ENCODE assay signal across 9 cellular contexts in the genomic region with DNA sequence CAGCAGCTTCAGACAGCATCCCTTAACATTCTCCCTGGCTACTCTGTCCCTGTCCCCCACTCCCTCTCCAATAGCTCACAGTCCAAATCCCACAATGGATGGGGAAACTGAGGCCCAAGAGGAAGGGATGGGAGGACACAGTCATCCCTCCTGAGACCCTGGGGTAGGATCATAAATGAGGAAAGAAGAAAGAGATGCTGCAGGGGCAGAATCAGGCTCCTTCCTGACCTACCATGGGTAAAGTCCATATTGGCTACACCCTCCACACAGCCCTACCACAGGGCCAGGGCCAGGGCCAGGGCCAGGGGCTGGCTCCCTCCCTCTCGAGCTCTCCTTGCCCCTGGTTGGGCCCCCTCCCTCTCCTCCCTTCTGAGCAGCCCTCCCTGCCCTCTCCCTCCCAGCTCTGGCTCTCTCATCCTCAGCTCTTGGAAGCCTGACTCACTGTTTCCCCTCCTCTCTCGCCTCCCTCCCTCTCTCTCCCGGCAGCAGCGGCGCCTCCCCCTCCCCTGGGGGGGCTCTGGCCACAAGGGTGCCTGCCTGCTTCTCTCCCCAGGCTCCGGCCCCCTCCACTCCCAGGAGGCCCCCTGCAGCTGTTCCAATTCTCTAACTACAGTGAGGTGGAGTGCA. TPM values are rescaled to one million over a fixed set of nuclear protein-coding genes. Genes with fewer than 3 reads are reported as not detected.
DNase-seq lines count a peak whose midpoint lies in the region; ATAC-seq, FAIRE-seq and TF ChIP-seq lines count a peak whose summit lies in the region.
"Had no signal": no experiment of that assay in that cellular context is flagged by ENCODE, and none has a peak within 500 bp of the region (broad histone marks: within the 10 kb centered on the region; RNA-seq: fewer than 3 reads in every experiment).

No MANE protein-coding gene starts in this region.

- H2BK15ac ChIP-seq in H1 (ENCODE audit: low read length): 0 out of 2 replicates have a peak overlapping the region, but pooled peaks have one; percentile 2

- H2BK5ac ChIP-seq in H1 (ENCODE audit: low read depth, low read length): peak overlapping the region; percentile 35; the same call in 1 of the 2 replicates

- peaks cover 4% of the 10 kb centered on the region for H3K36me3 Mint-ChIP-seq in T-helper 1 cell treated with Interleukin-12 subunit alpha and Interleukin-12 subunit beta and Interleukin-4 antibody, amounts not matched to agents 30 μg/mL and 1 μg/mL, for 36 hours (ENCODE audit: low read depth)
- peaks cover 0 to 4% (median 0%) of the 10 kb centered on the region in 5 donors for H3K36me3 Mint-ChIP-seq in naive thymus-derived CD4-positive, alpha-beta T cell

- H3K18ac ChIP-seq in H1 (ENCODE audit: extremely low read depth, low read length): no peak overlapping the region

- no peak overlapping the region for H3K56ac ChIP-seq in H1 (replicated peaks; ENCODE audit: insufficient read length, low read depth, low read length)

- FAIRE-seq in H1 (lab: Jason Lieb, UNC): no peak
- FAIRE-seq: G401.6 had no signal

- no peaks in the 10 kb centered on the region; a peak in 1 of 7 replicates for H3K27me3 ChIP-seq in H1 (replicated peaks in 1 of 4; ENCODE audit: control insufficient read depth in 3 of 4, extremely low read depth in 1 of 4, insufficient read depth in 3 of 4, low read length in 3 of 4)
- H3K27me3 ChIP-seq in naive thymus-derived CD4-positive, alpha-beta T cell (ENCODE audit: control insufficient read depth in 2 of 2, insufficient read depth in 2 of 2, low read length in 2 of 2): no peaks in the 10 kb centered on the region
- H3K27me3 ChIP-seq in thymus (ENCODE audit: control insufficient read depth, insufficient read depth): no peaks in the 10 kb centered on the region

- peak overlapping the region; percentile 16 for H3K27ac Mint-ChIP-seq in T-helper 1 cell treated with Interleukin-12 subunit alpha and Interleukin-12 subunit beta and Interleukin-4 antibody, amounts not matched to agents 30 μg/mL and 1 μg/mL, for 36 hours
- H3K27ac Mint-ChIP-seq in naive thymus-derived CD4-positive, alpha-beta T cell: peak overlapping the region in 3 of 9 donors; percentile 45 to 82 (median 67)

- intact Hi-C loops in naive thymus-derived CD4-positive, alpha-beta T cell (cut with micrococcal nuclease): no loop called here

- peaks cover 30% of the 10 kb centered on the region for H3K4me1 Mint-ChIP-seq in T-helper 1 cell treated with Interleukin-12 subunit alpha and Interleukin-12 subunit beta and Interleukin-4 antibody, amounts not matched to agents 30 μg/mL and 1 μg/mL, for 36 hours (ENCODE audit: low read depth)
- H3K4me1 Mint-ChIP-seq in naive thymus-derived CD4-positive, alpha-beta T cell: peaks cover 30 to 45% (median 33%) of the 10 kb centered on the region in 7 donors

- H3K14ac ChIP-seq in H1 (ENCODE audit: insufficient read length): no peak overlapping the region

- TF ChIP-seq POLR2A in H1 (IDR thresholded peaks at IDR 0.05; ENCODE audit: control extremely low read depth in 1 of 2, low read depth in 2 of 2, low read length in 2 of 2): no peak

- H3K4me1 ChIP-seq in H1 (replicated peaks in 1 of 4; ENCODE audit: control insufficient read depth in 3 of 4, insufficient read depth in 4 of 4, low read length in 3 of 4) (peaks cover 23 to 58% (median 45%) of the 10 kb centered on the region in 4 experiments), thymus (ENCODE audit: control insufficient read depth, insufficient read depth, low read length) (peaks cover 60% of the 10 kb centered on the region)
- H3K4me1 ChIP-seq in naive thymus-derived CD4-positive, alpha-beta T cell (ENCODE audit: control insufficient read depth in 2 of 2, insufficient read depth in 2 of 2, low read length in 2 of 2): peaks cover 14 to 54% of the 10 kb centered on the region in 2 donors

- H3K27ac ChIP-seq in H1 (ENCODE audit: low read depth, low read length) (no peak overlapping the region), thymus (ENCODE audit: low read depth) (peak overlapping the region; percentile 33)
- no peak overlapping the region for H3K27ac ChIP-seq in naive thymus-derived CD4-positive, alpha-beta T cell (ENCODE audit: low read depth, low read length)

- H3K79me2 ChIP-seq in H1 (ENCODE audit: control insufficient read depth in 1 of 2, insufficient read depth in 2 of 2, low read length in 2 of 2): peaks cover 5 to 83% of the 10 kb centered on the region in 2 experiments; a peak in 3 of 4 replicates

- POLR2A ChIA-PET in H1 (lab: Charles Lee; ENCODE audit: partially characterized antibody): interaction anchor here (1.1 to 13.5 kb wide), 7 partner anchors 7 to 204 kb away, joined by 3 to 355 read pairs (median 7); no protein-coding TSS in a partner anchor
- POLR2A ChIA-PET in naive thymus-derived CD4-positive, alpha-beta T cell (lab: Charles Lee): no interaction called here

- peak overlapping the region; percentile 50 for H3K4me3 Mint-ChIP-seq in T-helper 1 cell treated with Interleukin-12 subunit alpha and Interleukin-12 subunit beta and Interleukin-4 antibody, amounts not matched to agents 30 μg/mL and 1 μg/mL, for 36 hours
- peak overlapping the region in 7 of 10 donors; percentile 8 to 72 (median 51) for H3K4me3 Mint-ChIP-seq in naive thymus-derived CD4-positive, alpha-beta T cell

- H4K91ac ChIP-seq in H1 (replicated peaks; ENCODE audit: insufficient read length, low read length): no peak overlapping the region

- H4K20me1 ChIP-seq in H1 (replicated peaks in 1 of 2; ENCODE audit: control insufficient read depth in 1 of 2, insufficient read depth in 2 of 2, low read length in 2 of 2): peaks cover 22 to 63% of the 10 kb centered on the region in 2 experiments

- no peak for TF ChIP-seq CTCF in WI38 (IDR thresholded peaks at IDR 0.05; ENCODE audit: low read depth, low read length)
- no peak for TF ChIP-seq CTCF in H1 (IDR thresholded peaks at IDR 0.05; ENCODE audit: control extremely low read depth in 1 of 3, insufficient read depth in 1 of 3, low read depth in 1 of 3, low read length in 3 of 3)

- H3K36me3 ChIP-seq in H1 (ENCODE audit: control insufficient read depth in 2 of 4, insufficient read depth in 4 of 4, low read length in 3 of 4) (no peaks in the 10 kb centered on the region), thymus (ENCODE audit: control insufficient read depth, insufficient read depth) (peaks cover 6% of the 10 kb centered on the region)
- H3K36me3 ChIP-seq in naive thymus-derived CD4-positive, alpha-beta T cell (ENCODE audit: control insufficient read depth in 2 of 3, insufficient read depth in 3 of 3, low read length in 3 of 3): peaks cover 0 to 14% (median 0%) of the 10 kb centered on the region in 3 experiments

- no peak for DNase-seq in T-helper 1 cell
- no peak for DNase-seq in H1 (ENCODE audit: low read depth in 1 of 2, low spot score in 2 of 2)
- DNase-seq in naive thymus-derived CD4-positive, alpha-beta T cell: peak in 2 of 9 donors; percentile 37 to 69
- no peak for DNase-seq in OCI-M2 (lab: John Stamatoyannopoulos, UW; ENCODE audit: unreplicated experiment)

- H4K8ac ChIP-seq in H1 (ENCODE audit: extremely low read depth, insufficient read depth, low read length): no peak overlapping the region; the same call in 1 of the 2 replicates

- H3K9ac ChIP-seq in H1 (replicated peaks in 1 of 4; ENCODE audit: extremely low read depth in 1 of 4, low read depth in 3 of 4, low read length in 3 of 4): no peak overlapping the region

- H3K9me3 Mint-ChIP-seq in T-helper 1 cell treated with Interleukin-12 subunit alpha and Interleukin-12 subunit beta and Interleukin-4 antibody, amounts not matched to agents 30 μg/mL and 1 μg/mL, for 36 hours: no peaks in the 10 kb centered on the region
- H3K9me3 Mint-ChIP-seq in naive thymus-derived CD4-positive, alpha-beta T cell: no peaks in the 10 kb centered on the region

- peaks cover 12% of the 10 kb centered on the region; the same call in 1 of the 2 replicates for H3K23me2 ChIP-seq in H1 (ENCODE audit: low read depth, low read length)

- CTCF ChIA-PET in H1 (lab: Charles Lee; ENCODE audit: partially characterized antibody): interaction anchor here (0.7 to 37.8 kb wide), 15 partner anchors 10 to 299 kb away, joined by 3 to 1807 read pairs (median 3); partner anchors contain the start of genes IFI6 and MAP3K6
- CTCF ChIA-PET in naive thymus-derived CD4-positive, alpha-beta T cell (lab: Charles Lee): interaction anchor here (1.0 to 4.1 kb wide), 3 partner anchors 8 to 64 kb away, joined by 3 to 19 read pairs (median 5); no protein-coding TSS in a partner anchor

- H4K5ac ChIP-seq in H1 (ENCODE audit: insufficient read length, low read depth, low read length): no peak overlapping the region

- H2BK120ac ChIP-seq in H1 (replicated peaks; ENCODE audit: low read depth, low read length): no peak overlapping the region

- no peaks in the 10 kb centered on the region for H3K9me3 ChIP-seq in H1 (ENCODE audit: insufficient read depth in 2 of 2, low read depth in 1 of 2, low read length in 1 of 2)
- H3K9me3 ChIP-seq in naive thymus-derived CD4-positive, alpha-beta T cell (ENCODE audit: control insufficient read depth in 2 of 3, low read length in 3 of 3): no peaks in the 10 kb centered on the region
- no peaks in the 10 kb centered on the region for H3K9me3 ChIP-seq in thymus (ENCODE audit: control insufficient read depth)

- H2AFZ ChIP-seq in H1 (ENCODE audit: low read length): no peak overlapping the region

- H3K27me3 Mint-ChIP-seq in T-helper 1 cell treated with Interleukin-12 subunit alpha and Interleukin-12 subunit beta and Interleukin-4 antibody, amounts not matched to agents 30 μg/mL and 1 μg/mL, for 36 hours (ENCODE audit: low read depth): no peaks in the 10 kb centered on the region
- H3K27me3 Mint-ChIP-seq in naive thymus-derived CD4-positive, alpha-beta T cell: no peaks in the 10 kb centered on the region

- H3K4me2 ChIP-seq in H1 (ENCODE audit: insufficient read depth in 1 of 2, low read depth in 2 of 2, low read length in 2 of 2): peak overlapping the region; percentile 13 to 16; a peak in 2 of 4 replicates

- no peak overlapping the region for H3K4ac ChIP-seq in H1 (replicated peaks; ENCODE audit: insufficient read length, low read depth, low read length)

- no peak for ATAC-seq in naive thymus-derived CD4-positive, alpha-beta T cell
- no peak for ATAC-seq in HG03108 (IDR thresholded peaks at IDR 0.05; ENCODE audit: unreplicated experiment)

- no peak for TF ChIP-seq EP300 in H1 (IDR thresholded peaks at IDR 0.05; ENCODE audit: borderline replicate concordance in 1 of 2, low read depth in 2 of 2, low read length in 2 of 2)

- peaks cover 35% of the 10 kb centered on the region for H3K79me1 ChIP-seq in H1 (ENCODE audit: low read depth, low read length)

- TF ChIP-seq RAD21 in H1 (IDR thresholded peaks at IDR 0.05 in 1 of 2, conservative IDR thresholded peaks at IDR 0.05 in 1 of 2; ENCODE audit: low read depth in 2 of 2, low read length in 2 of 2): no peak

- 36% methylated on average over 2 of the region's 6 CpGs; no CpG with 5 or more reads in 1 of the 2 experiments for WGBS in H1 (ENCODE audit: extremely low coverage in 1 of 2, insufficient coverage in 1 of 2, insufficient read length in 1 of 2, insufficient replicate concordance in 2 of 2, low coverage in 1 of 2, low lambda C conversion rate in 2 of 2, missing lambda C conversion rate in 1 of 2), 2 experiments
- WGBS in thymus: 7% methylated on average over 6 of the region's 6 CpGs

- H2AK5ac ChIP-seq in H1 (ENCODE audit: low read depth, low read length): peak overlapping the region; percentile 86; the same call in 1 of the 2 replicates

- H2BK20ac ChIP-seq in H1 (ENCODE audit: low read length): no peak overlapping the region

- H3K4me3 ChIP-seq in WI38 (ENCODE audit: low read depth, low read length) (peak overlapping the region; percentile 22; the same call in 1 of the 2 replicates), H1 (ENCODE audit: extremely low read depth in 1 of 4, insufficient read depth in 2 of 4, low read depth in 3 of 4, low read length in 4 of 4) (peak overlapping the region in 1 of 4 experiments; percentile 19; a peak in 1 of 8 replicates), thymus (ENCODE audit: low read length) (peak overlapping the region; percentile 2)
- no peak overlapping the region for H3K4me3 ChIP-seq in naive thymus-derived CD4-positive, alpha-beta T cell (ENCODE audit: low read length)

- H2BK12ac ChIP-seq in H1 (ENCODE audit: low read depth, low read length): no peak overlapping the region

- no peak overlapping the region for H3K23ac ChIP-seq in H1 (ENCODE audit: insufficient read length)

RNA-seq across cellular contexts. Expression of gene AHDC1, which starts 4.9 kb away (rescaled TPM):
- 35.1 and 39.4 TPM in 2 replicates for total RNA-seq in H1 (2021; fragmentation: NEBNext Ultra II Directional; extraction: Animal tissue kit (Norgen Biotek cat#: 25700))
- polyA plus RNA-seq in H1 (2011; rRNA removed): 4.4 and 8.6 TPM in 2 replicates
- 3.3 TPM for polyA plus RNA-seq in H1 (2011; cell fraction: cytosol; rRNA removed)
- polyA plus RNA-seq in H1 (2011; cell fraction: nucleus; rRNA removed): 17.1 TPM
- 18.4 to 23.0 TPM (median 21.1 TPM) in 4 replicates for polyA plus RNA-seq in H1 (2012, experiment 1 of 2)
- polyA plus RNA-seq in H1 (2012, experiment 2 of 2): 17.0 TPM
- 11.2 TPM for polyA plus RNA-seq in H1 (2013, experiment 1 of 2)
- polyA plus RNA-seq in H1 (2013, experiment 2 of 2): 11.1 TPM
- polyA minus RNA-seq in H1 (2011; rRNA and poly(A)+ RNA removed): 4.4 and 6.1 TPM in 2 replicates
- polyA minus RNA-seq in H1 (2011; cell fraction: cytosol; rRNA and poly(A)+ RNA removed): 11.9 TPM
- 10.5 TPM for polyA minus RNA-seq in H1 (2011; cell fraction: nucleus; rRNA and poly(A)+ RNA removed)
- 10 to 100 TPM; 18.4 to 38.8 (median 21.3) TPM for total RNA-seq in naive thymus-derived CD4-positive, alpha-beta T cell
- polyA plus RNA-seq in naive thymus-derived CD4-positive, alpha-beta T cell: 1 to 10 TPM in 1 of 2 donors, under 1 TPM in 1; 0.90 to 2.0 TPM
- polyA plus RNA-seq in thymus: 22.6 TPM

RNA-seq across cellular contexts. Expression of gene FGR, which starts 36.0 kb away (rescaled TPM):
- total RNA-seq in H1 (2021; fragmentation: NEBNext Ultra II Directional; extraction: Animal tissue kit (Norgen Biotek cat#: 25700)): 0.22 and 0.36 TPM in 2 replicates
- polyA plus RNA-seq in H1 (2011; rRNA removed): 0.86 and 0.95 TPM in 2 replicates
- 0.62 TPM for polyA plus RNA-seq in H1 (2011; cell fraction: cytosol; rRNA removed)
- polyA plus RNA-seq in H1 (2011; cell fraction: nucleus; rRNA removed): 1.6 TPM
- 0.39 to 0.50 TPM (median 0.42 TPM) in 3 of 4 replicates, not detected in the other for polyA plus RNA-seq in H1 (2012, experiment 1 of 2)
- polyA plus RNA-seq in H1 (2012, experiment 2 of 2): 0.18 TPM
- polyA plus RNA-seq in H1 (2013, experiment 1 of 2): 0.34 TPM
- 0.33 TPM for polyA plus RNA-seq in H1 (2013, experiment 2 of 2)
- 0.57 and 1.2 TPM in 2 replicates for polyA minus RNA-seq in H1 (2011; rRNA and poly(A)+ RNA removed)
- not detected for polyA minus RNA-seq in H1 (2011; cell fraction: cytosol; rRNA and poly(A)+ RNA removed)
- polyA minus RNA-seq in H1 (2011; cell fraction: nucleus; rRNA and poly(A)+ RNA removed): 0.60 TPM
- 100 to 1,000 TPM in 1 of 5 experiments, 10 to 100 TPM in 1, 1 to 10 TPM in 2, under 1 TPM in 1; 0.15 to 246 (median 1.9) TPM for total RNA-seq in naive thymus-derived CD4-positive, alpha-beta T cell
- under 1 TPM; 0.70 to 0.72 TPM for polyA plus RNA-seq in naive thymus-derived CD4-positive, alpha-beta T cell
- polyA plus RNA-seq in thymus: 38.7 TPM

Comparison
In these comparisons a context has a peak if more than half of its experiments do, and no peak if none do; other contexts are left out.
1. RNA of gene FGR, which starts 36.0 kb away (polyA plus RNA-seq): 38.7 TPM in thymus (single experiment); 0.18 to 1.6 TPM in H1 and 0.70 to 0.72 TPM in naive thymus-derived CD4-positive, alpha-beta T cell; every median in the first group is over 10 times any median in the second.